19 cellular contexts compared by ENCODE assay signal in genomic region chr2:236820763-236821344, GRCh38.
DNase-seq lines count a peak whose midpoint lies in the region; ATAC-seq, FAIRE-seq and TF ChIP-seq lines count a peak whose summit lies in the region.
"Had no signal": no experiment of that assay in that cellular context is flagged by ENCODE, and none has a peak within 500 bp of the region (broad histone marks: within the 10 kb centered on the region; RNA-seq: fewer than 3 reads in every experiment).

No MANE protein-coding gene starts in this region.

- no peak for TF ChIP-seq EP300 in HepG2 (IDR thresholded peaks at IDR 0.05; ENCODE audit: low read depth in 2 of 2, low read length in 2 of 2)
- TF ChIP-seq EP300 in HepG2 (CRISPR knock-in tag; IDR thresholded peaks at IDR 0.05; ENCODE audit: borderline replicate concordance), result no peak

- H3F3A ChIP-seq in neural progenitor cell (ENCODE audit: low read depth), result peaks cover 7% of the 10 kb centered on the region

- H3K4me1 ChIP-seq in liver (ENCODE audit: control insufficient read depth in 4 of 4, insufficient read depth in 4 of 4, low read length in 3 of 4) (peaks cover 7 to 35% (median 32%) of the 10 kb centered on the region in 4 donors), HepG2 (ENCODE audit: insufficient read depth, low read length) (no peaks in the 10 kb centered on the region), keratinocyte (ENCODE audit: control insufficient read depth, extremely low read depth, insufficient read depth, low read length) (no peaks in the 10 kb centered on the region), psoas muscle (peaks cover 9% of the 10 kb centered on the region), vagina (no peaks in the 10 kb centered on the region), neural progenitor cell (peaks cover 29% of the 10 kb centered on the region)
- H3K4me1 ChIP-seq: BE2C, HAP-1 had no signal

- WGBS in liver, result 54% methylated on average over 10 of the region's 10 CpGs
- WGBS in HepG2 (ENCODE audit: low lambda C conversion rate), result 54% methylated on average over 10 of the region's 10 CpGs
- 42 to 57% (median 46%) methylated on average over 10 of the region's 10 CpGs for WGBS in psoas muscle, 3 donors

- no peak overlapping the region for H3K9ac ChIP-seq in liver (ENCODE audit: low read depth in 1 of 2, low read length in 2 of 2)
- H3K9ac ChIP-seq in HepG2 (ENCODE audit: insufficient read depth, low read depth, low read length), result no peak overlapping the region
- H3K9ac ChIP-seq in keratinocyte (ENCODE audit: control insufficient read depth, extremely low read depth, insufficient read depth, low read length), result no peak overlapping the region
- no peak overlapping the region for H3K9ac ChIP-seq in neural progenitor cell

- ATAC-seq in HepG2 (no peak), psoas muscle (peak; percentile 34 to 78 (median 72))
- ATAC-seq: K562 had no signal

- peaks cover 16% of the 10 kb centered on the region for H3K4me1 Mint-ChIP-seq in neural progenitor cell

- dilution Hi-C loops in keratinocyte (cut with MboI; ENCODE audit: extremely low pct_ligation_motif_present, low sequenced_read_pairs), result no loop called here

- no peaks in the 10 kb centered on the region for H3K36me3 ChIP-seq in liver (ENCODE audit: control insufficient read depth in 4 of 4, insufficient read depth in 3 of 4, low read depth in 1 of 4, low read length in 3 of 4)
- H3K36me3 ChIP-seq in HepG2 (replicated peaks in 1 of 2; ENCODE audit: control insufficient read depth in 1 of 2, insufficient read depth in 2 of 2, low read length in 2 of 2), result no peaks in the 10 kb centered on the region
- no peaks in the 10 kb centered on the region for H3K36me3 ChIP-seq in keratinocyte (ENCODE audit: control insufficient read depth in 2 of 2, extremely low read depth in 1 of 2, insufficient read depth in 2 of 2, low read length in 2 of 2)
- no peaks in the 10 kb centered on the region for H3K36me3 ChIP-seq in psoas muscle (ENCODE audit: insufficient read depth in 1 of 2, low read depth in 1 of 2)
- no peaks in the 10 kb centered on the region for H3K36me3 ChIP-seq in vagina
- H3K36me3 ChIP-seq in neural progenitor cell, result no peaks in the 10 kb centered on the region
- H3K36me3 ChIP-seq: BE2C, HAP-1 had no signal

- DNase-seq in HepG2 (ENCODE audit: low spot score) (no peak), keratinocyte (ENCODE audit: low read depth, low spot score) (no peak), psoas muscle (no peak), vagina (ENCODE audit: extremely low spot score in 2 of 2) (peak; percentile 52), neural progenitor cell (ENCODE audit: low spot score) (no peak), DMS53 treated with DMSO at 0.1 percent for 48 hours (lab: John Stamatoyannopoulos, UW; ENCODE audit: unreplicated experiment) (no peak), NCI-H146 treated with DMSO at 0.1 percent for 48 hours (lab: John Stamatoyannopoulos, UW; ENCODE audit: unreplicated experiment) (no peak)
- DNase-seq: ACHN; BE2C; Caco-2; CD4-positive, alpha-beta T cell; GDM1; IMR-90 had no signal

- no peak for TF ChIP-seq POLR2A in HepG2 (IDR thresholded peaks at IDR 0.05; ENCODE audit: insufficient read depth in 1 of 2, low read depth in 2 of 2, low read length in 2 of 2)
- TF ChIP-seq POLR2A in vagina (IDR thresholded peaks at IDR 0.05), result no peak

- no peak for FAIRE-seq in HepG2 (lab: Jason Lieb, UNC)
- FAIRE-seq in keratinocyte (lab: Jason Lieb, UNC), result peak; percentile 5
- FAIRE-seq: A204.1, D721Med, K562 had no signal

- POLR2A ChIA-PET in HepG2 (lab: Yijun Ruan, JAX), result no interaction called here

- H3K79me2 ChIP-seq in HepG2 (ENCODE audit: insufficient read depth, low read length) (no peaks in the 10 kb centered on the region), keratinocyte (ENCODE audit: control insufficient read depth, insufficient read depth, low read length) (no peaks in the 10 kb centered on the region), neural progenitor cell (ENCODE audit: low read depth) (no peaks in the 10 kb centered on the region)

- H3K4me3 ChIP-seq in liver (ENCODE audit: low read depth in 1 of 3, low read length in 3 of 3) (no peak overlapping the region), HepG2 (replicated peaks in 1 of 3; ENCODE audit: insufficient read depth in 1 of 3, low read depth in 2 of 3, low read length in 3 of 3) (no peak overlapping the region), keratinocyte (ENCODE audit: control insufficient read depth in 2 of 3, extremely low read depth in 1 of 3, insufficient read depth in 2 of 3, low read depth in 1 of 3, low read length in 3 of 3) (no peak overlapping the region), psoas muscle (no peak overlapping the region), vagina (no peak overlapping the region), neural progenitor cell (no peak overlapping the region)
- H3K4me3 ChIP-seq: HAP-1, K562 had no signal

- CTCF ChIA-PET in HepG2 (lab: Yijun Ruan, JAX; ENCODE audit: low intra/inter-chr PET ratio, low total read pairs), result no interaction called here

- intact Hi-C loops in HepG2 (cut with micrococcal nuclease; ENCODE audit: unreplicated experiment), result no loop called here
- intact Hi-C loops in psoas muscle (cut with DNase I), result loop anchor here in 1 of 2 donors (5.0 kb wide), 2 partner anchors 89 to 244 kb away; no protein-coding TSS in a partner anchor
- intact Hi-C loops in vagina (cut with DNase I), result no loop called here

- BruUV-seq in HepG2 (replicated peaks; lab: Mats Ljungman, UMichigan), result no TSS peak

- H3K27me3 ChIP-seq in liver (ENCODE audit: control insufficient read depth in 4 of 4, insufficient read depth in 4 of 4, low read length in 3 of 4), result no peaks in the 10 kb centered on the region
- peaks cover 0 to 4% of the 10 kb centered on the region in 2 experiments; a peak in 2 of 5 replicates for H3K27me3 ChIP-seq in HepG2 (ENCODE audit: control insufficient read depth in 1 of 2, insufficient read depth in 2 of 2, low read length in 2 of 2)
- H3K27me3 ChIP-seq in keratinocyte (ENCODE audit: control insufficient read depth, extremely low read depth, insufficient read depth, low read length), result no peaks in the 10 kb centered on the region
- no peaks in the 10 kb centered on the region for H3K27me3 ChIP-seq in psoas muscle (ENCODE audit: insufficient read depth in 3 of 3, low read length in 2 of 3)
- no peaks in the 10 kb centered on the region for H3K27me3 ChIP-seq in vagina
- H3K27me3 ChIP-seq in neural progenitor cell, result no peaks in the 10 kb centered on the region
- H3K27me3 ChIP-seq: BE2C had no signal

- in situ Hi-C loops in HepG2 (cut with HindIII; ENCODE audit: extremely low pct_ligation_motif_present, low pct_unique_long_range_greater_than_20kb), result no loop called here

- peaks cover 12% of the 10 kb centered on the region for H3K9me3 Mint-ChIP-seq in neural progenitor cell
- H3K9me3 Mint-ChIP-seq: CD4-positive, alpha-beta T cell had no signal

- no peak overlapping the region for H3K27ac Mint-ChIP-seq in neural progenitor cell
- H3K27ac Mint-ChIP-seq: CD4-positive, alpha-beta T cell had no signal

- H3K9me3 ChIP-seq in liver (ENCODE audit: control insufficient read depth in 4 of 4, low read length in 3 of 4) (peaks cover 0 to 2% (median 0%) of the 10 kb centered on the region in 4 donors), HepG2 (ENCODE audit: low read length) (no peaks in the 10 kb centered on the region), keratinocyte (ENCODE audit: control insufficient read depth, low read depth, low read length) (peaks cover 1% of the 10 kb centered on the region), psoas muscle (peaks cover 8% of the 10 kb centered on the region), vagina (no peaks in the 10 kb centered on the region), neural progenitor cell (ENCODE audit: low read depth) (no peaks in the 10 kb centered on the region)
- H3K9me3 ChIP-seq: BE2C, Caco-2, HAP-1 had no signal

- H4K20me1 ChIP-seq in HepG2 (ENCODE audit: insufficient read depth, low read length) (no peaks in the 10 kb centered on the region), keratinocyte (ENCODE audit: control insufficient read depth, extremely low read depth, insufficient read depth, low read length) (no peaks in the 10 kb centered on the region), neural progenitor cell (ENCODE audit: low read depth) (no peaks in the 10 kb centered on the region)

- H3K27ac ChIP-seq in liver (ENCODE audit: low read depth in 1 of 2, low read length in 2 of 2) (peak overlapping the region; percentile 79 to 95), HepG2 (ENCODE audit: extremely low read length, insufficient read depth, low read length) (no peak overlapping the region), keratinocyte (ENCODE audit: control insufficient read depth, insufficient read depth, low read length) (no peak overlapping the region), psoas muscle (peak overlapping the region; percentile 59), vagina (no peak overlapping the region), neural progenitor cell (no peak overlapping the region)
- H3K27ac ChIP-seq: HL-60 had no signal

- H2AFZ ChIP-seq in HepG2 (ENCODE audit: low read length) (no peak overlapping the region), keratinocyte (ENCODE audit: control insufficient read depth, low read length) (no peak overlapping the region), neural progenitor cell (replicated peaks) (no peak overlapping the region)

- TF ChIP-seq CTCF in liver (IDR thresholded peaks at IDR 0.05; ENCODE audit: low read depth, low read length, missing input control), result no peak
- TF ChIP-seq CTCF in HepG2 (CRISPR knock-in tag; IDR thresholded peaks at IDR 0.05), result no peak
- no peak for TF ChIP-seq CTCF in keratinocyte (optimal IDR thresholded peaks at IDR 0.05 in 1 of 3, IDR thresholded peaks at IDR 0.05 in 1 of 3, conservative IDR thresholded peaks at IDR 0.05 in 1 of 3; ENCODE audit: extremely low read depth in 1 of 3, insufficient read depth in 2 of 3, low read length in 3 of 3)
- TF ChIP-seq CTCF in psoas muscle (IDR thresholded peaks at IDR 0.05), result no peak
- TF ChIP-seq CTCF in vagina (IDR thresholded peaks at IDR 0.05), result no peak
- no peak for TF ChIP-seq CTCF in neural progenitor cell (IDR thresholded peaks at IDR 0.05)

- H3K9me1 ChIP-seq in keratinocyte (ENCODE audit: control insufficient read depth, extremely low read depth, insufficient read depth, low read length), result no peaks in the 10 kb centered on the region

- no peak for TF ChIP-seq RAD21 in liver (IDR thresholded peaks at IDR 0.05)
- no peak for TF ChIP-seq RAD21 in HepG2 (CRISPR knock-in tag; IDR thresholded peaks at IDR 0.05)

- H3K4me3 Mint-ChIP-seq in neural progenitor cell, result no peak overlapping the region
- H3K4me3 Mint-ChIP-seq: CD4-positive, alpha-beta T cell had no signal

- peaks cover 11% of the 10 kb centered on the region for H3K27me3 Mint-ChIP-seq in neural progenitor cell (ENCODE audit: insufficient read depth, low read depth)
- H3K27me3 Mint-ChIP-seq: CD4-positive, alpha-beta T cell had no signal

- no peak overlapping the region for H3K4me2 ChIP-seq in HepG2 (ENCODE audit: low read depth, low read length)
- H3K4me2 ChIP-seq in keratinocyte (ENCODE audit: control insufficient read depth, extremely low read depth, insufficient read depth, low read depth, low read length), result no peak overlapping the region
- H3K4me2 ChIP-seq in neural progenitor cell, result no peak overlapping the region

- peaks cover 2% of the 10 kb centered on the region for H3K36me3 Mint-ChIP-seq in neural progenitor cell

TF ChIP-seq in HepG2, 621 proteins besides CTCF, POLR2A, EP300 and RAD21 (continues in another document):
- TF ChIP-seq IRX3 (CRISPR knock-in tag; IDR thresholded peaks at IDR 0.05; ENCODE audit: borderline replicate concordance, low read depth) (no peak), BRCA1 (CRISPR knock-in tag; IDR thresholded peaks at IDR 0.05) (no peak)

Comparison
In these comparisons a context has a peak if more than half of its experiments do, and no peak if none do; other contexts are left out.
1. H3K27ac ChIP-seq: peak in liver (2 of 2) and psoas muscle (single experiment); none in HepG2 (single experiment), keratinocyte (single experiment), vagina (single experiment) and neural progenitor cell (single experiment).
2. DNase-seq: peak in vagina (2 of 2); none in HepG2 (single experiment), keratinocyte (single experiment), psoas muscle (0 of 2), neural progenitor cell (single experiment), DMS53 treated with DMSO at 0.1 percent for 48 hours (single experiment) and NCI-H146 treated with DMSO at 0.1 percent for 48 hours (single experiment).